ENCODE assay signal across 8 cellular contexts in genomic region chr11:12331239-12331874, GRCh38. TPM values are rescaled to one million over a fixed set of nuclear protein-coding genes. Genes with fewer than 3 reads are reported as not detected.
A peak's percentile ranks its signal among the peaks of the same experiment; 100 is the strongest.
DNase-seq lines count a peak whose midpoint lies in the region; ATAC-seq and TF ChIP-seq lines count a peak whose summit lies in the region.

No MANE protein-coding gene starts in this region.

- TF ChIP-seq CTCF in GM12873 (IDR thresholded peaks at IDR 0.05; ENCODE audit: insufficient read depth, low read depth, low read length, missing control alignments) (peak; percentile 73), right atrium auricular region (IDR thresholded peaks at IDR 0.05) (peak; percentile 70 to 88)

- no peak overlapping the region for H3K4me3 ChIP-seq in right atrium auricular region

- no peaks in the 10 kb centered on the region for H3K9me3 ChIP-seq in right atrium auricular region

- DNase-seq in NCI-H1436 (lab: John Stamatoyannopoulos, UW) (peak; percentile 85), SW 1271 (lab: John Stamatoyannopoulos, UW) (peak; percentile 15 to 60), amniotic stem cell (lab: John Stamatoyannopoulos, UW) (peak; percentile 72), right atrium auricular region (ENCODE audit: low spot score) (peak; percentile 89), retina (peak; percentile 90), 8988T (no peak)

- no peak for ATAC-seq in GM19452 (IDR thresholded peaks at IDR 0.05; ENCODE audit: unreplicated experiment)

- no peak overlapping the region for H3K27ac ChIP-seq in right atrium auricular region

- no peaks in the 10 kb centered on the region for H3K27me3 ChIP-seq in right atrium auricular region

- peaks cover 0 to 7% of the 10 kb centered on the region in 2 donors for H3K4me1 ChIP-seq in right atrium auricular region

- H3K36me3 ChIP-seq in right atrium auricular region, result no peaks in the 10 kb centered on the region

RNA-seq across cellular contexts. Expression of gene PARVA, which starts 46.0 kb away (rescaled TPM):
- total RNA-seq in right atrium auricular region, result 10 to 100 TPM; 55.9 to 58.1 TPM
